In the genomic region with DNA sequence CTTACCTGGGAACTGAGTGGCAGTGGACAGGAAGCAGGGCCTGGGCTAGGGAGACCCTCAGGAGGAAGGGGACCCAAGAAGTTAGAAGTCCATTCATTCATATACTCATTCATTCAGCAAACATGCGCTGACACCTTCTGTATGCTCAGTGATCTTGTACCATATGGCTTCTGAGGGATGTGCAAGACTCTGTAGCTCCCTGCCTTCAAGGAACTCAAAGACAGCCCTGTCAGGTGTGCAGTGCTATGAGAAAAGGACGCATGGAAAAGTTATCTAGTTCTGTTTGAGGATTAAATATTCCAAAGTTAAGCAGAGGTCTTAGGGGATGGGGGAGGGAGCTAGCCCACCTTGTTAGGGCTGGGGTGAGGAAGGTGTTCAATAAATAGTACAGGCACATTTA, we compare ENCODE assay signal across 30 cellular contexts.
"Had no signal": no experiment of that assay in that cellular context is flagged by ENCODE, and none has a peak within 500 bp of the region (broad histone marks: within the 10 kb centered on the region; RNA-seq: fewer than 3 reads in every experiment).

No MANE protein-coding gene starts in this region.

- H3K27me3 Mint-ChIP-seq: activated CD4-positive, alpha-beta memory T cell treated with anti-CD3 and anti-CD28 coated beads, Interleukin-2, amount 10 ng/mL, durations not matched to agents 7 days and 5 days; activated naive CD4-positive, alpha-beta T cell treated with anti-CD3 and anti-CD28 coated beads, Interleukin-2, amount 10 ng/mL, durations not matched to agents 7 days and 5 days; activated naive CD8-positive, alpha-beta T cell; activated naive CD8-positive, alpha-beta T cell treated with anti-CD3 and anti-CD28 coated beads, Interleukin-2, amount 50 U/mL, for 24 hours; brain had no signal

- H3K27me3 ChIP-seq: MG63, SJCRH30 had no signal

- H3K9me3 Mint-ChIP-seq: activated CD4-positive, alpha-beta memory T cell treated with anti-CD3 and anti-CD28 coated beads, Interleukin-2, amount 10 ng/mL, durations not matched to agents 7 days and 5 days; activated naive CD4-positive, alpha-beta T cell treated with anti-CD3 and anti-CD28 coated beads, Interleukin-2, amount 10 ng/mL, durations not matched to agents 7 days and 5 days; activated naive CD8-positive, alpha-beta T cell treated with anti-CD3 and anti-CD28 coated beads, Interleukin-2, amount 50 U/mL, for 24 hours had no signal

- H3K4me3 Mint-ChIP-seq: activated CD4-positive, alpha-beta memory T cell treated with anti-CD3 and anti-CD28 coated beads, Interleukin-2, amount 10 ng/mL, durations not matched to agents 7 days and 5 days; activated naive CD4-positive, alpha-beta T cell treated with anti-CD3 and anti-CD28 coated beads, Interleukin-2, amount 10 ng/mL, durations not matched to agents 7 days and 5 days; activated naive CD8-positive, alpha-beta T cell; activated naive CD8-positive, alpha-beta T cell treated with anti-CD3 and anti-CD28 coated beads, Interleukin-2, amount 50 U/mL, for 24 hours; brain had no signal

- ATAC-seq: activated naive CD8-positive, alpha-beta T cell treated with anti-CD3 and anti-CD28 coated beads, Interleukin-2, amount 50 U/mL, for 24 hours; Panc1 had no signal

- DNase-seq: activated CD4-positive, alpha-beta memory T cell treated with anti-CD3 and anti-CD28 coated beads, Interleukin-2, amount 10 ng/mL, durations not matched to agents 7 days and 5 days; activated CD4-positive, alpha-beta T cell treated with anti-CD3 and anti-CD28 coated beads for 1 hour; activated CD4-positive, alpha-beta T cell treated with anti-CD3 and anti-CD28 coated beads for 48 hours; activated CD4-positive, CD25-positive, alpha-beta regulatory T cell; activated effector memory CD4-positive, alpha-beta T cell treated with Interleukin-2 at 50 U/mL for 16 hours; activated naive CD4-positive, alpha-beta T cell treated with anti-CD3 and anti-CD28 coated beads, Interleukin-2, amount 10 ng/mL, durations not matched to agents 7 days and 5 days; activated naive CD8-positive, alpha-beta T cell treated with anti-CD3 and anti-CD28 coated beads, Interleukin-2, amount 50 U/mL, for 24 hours; activated T-cell treated with anti-CD3 and anti-CD28 coated beads, Interleukin-2, amount 50 U/mL, for 48 hours; anterior cingulate cortex; caudate nucleus; cerebellar nuclear complex; Kasumi-1; MG63; NCI-H1092 treated with DMSO at 0.1 percent for 48 hours; NCI-H1417; NCI-H146; NCI-H187; NCI-H2029 treated with DMSO at 0.1 percent for 48 hours; NCI-H2107; NCI-H2171; NCI-H524; NCI-H69; SHP77; SJCRH30; T1000; WERI-Rb-1 had no signal

- H3K27ac Mint-ChIP-seq: activated CD4-positive, alpha-beta memory T cell treated with anti-CD3 and anti-CD28 coated beads, Interleukin-2, amount 10 ng/mL, durations not matched to agents 7 days and 5 days; activated naive CD4-positive, alpha-beta T cell treated with anti-CD3 and anti-CD28 coated beads, Interleukin-2, amount 10 ng/mL, durations not matched to agents 7 days and 5 days; activated naive CD8-positive, alpha-beta T cell had no signal

- H3K4me3 ChIP-seq: MG63, SJCRH30, SK-N-MC had no signal
